ENCODE assay signal across 18 cellular contexts in the genomic region with DNA sequence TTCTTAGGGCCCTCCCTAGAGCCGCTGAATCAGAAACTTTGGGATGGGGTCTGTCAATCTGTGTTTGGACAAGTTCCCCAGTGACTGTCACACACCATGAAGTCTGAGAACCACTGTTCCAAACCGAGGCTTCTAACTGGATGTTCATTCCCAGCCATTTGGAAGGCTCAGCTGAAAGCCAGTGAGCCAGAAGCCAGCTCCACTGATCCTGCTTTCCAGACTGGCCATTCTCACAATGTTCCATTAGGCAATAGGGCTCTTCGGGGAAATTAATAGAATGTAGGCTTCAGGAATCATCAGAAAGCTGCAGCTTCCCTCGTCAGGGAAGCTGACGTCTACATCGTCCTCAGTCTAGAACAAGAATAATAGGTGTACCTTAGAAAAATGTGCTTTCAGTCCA.
DNase-seq lines count a peak whose midpoint lies in the region; ATAC-seq and TF ChIP-seq lines count a peak whose summit lies in the region.
"Had no signal": no experiment of that assay in that cellular context is flagged by ENCODE, and none has a peak within 500 bp of the region (broad histone marks: within the 10 kb centered on the region; RNA-seq: fewer than 3 reads in every experiment).

No MANE protein-coding gene starts in this region.

- no peak for TF ChIP-seq CTCF in heart left ventricle (IDR thresholded peaks at IDR 0.05)
- TF ChIP-seq CTCF in right atrium auricular region (IDR thresholded peaks at IDR 0.05), result no peak
- no peak for TF ChIP-seq CTCF in adrenal gland (IDR thresholded peaks at IDR 0.05)
- no peak for TF ChIP-seq CTCF in thyroid gland (IDR thresholded peaks at IDR 0.05)

- no peaks in the 10 kb centered on the region for H3K27me3 ChIP-seq in heart left ventricle
- H3K27me3 ChIP-seq in right atrium auricular region, result no peaks in the 10 kb centered on the region
- no peaks in the 10 kb centered on the region for H3K27me3 ChIP-seq in adrenal gland
- no peaks in the 10 kb centered on the region for H3K27me3 ChIP-seq in thyroid gland
- H3K27me3 ChIP-seq: BLaER1 treated with 17β-estradiol and CSF1 and Interleukin-3, amounts not matched to agents 10 nM and 100 nM had no signal

- ATAC-seq in heart left ventricle (peak in 3 of 4 donors; percentile 18 to 35 (median 19)), sciatic nerve (peak; percentile 77)

- WGBS in heart left ventricle, 4 donors, result 79 to 86% (median 82%) methylated on average over 6 of the region's 6 CpGs
- WGBS in adrenal gland, 4 donors, result 88 to 98% (median 95%) methylated on average over 5 to 6 of the region's 6 CpGs
- 76 to 83% methylated on average over 6 of the region's 6 CpGs for WGBS in thyroid gland, 2 donors

- TF ChIP-seq POLR2A in heart left ventricle (IDR thresholded peaks at IDR 0.05) (no peak), adrenal gland (IDR thresholded peaks at IDR 0.05) (no peak), thyroid gland (IDR thresholded peaks at IDR 0.05) (no peak)

- peaks cover 4 to 40% (median 27%) of the 10 kb centered on the region in 12 donors for H3K4me1 ChIP-seq in heart left ventricle
- peaks cover 0 to 29% of the 10 kb centered on the region in 2 donors for H3K4me1 ChIP-seq in right atrium auricular region
- H3K4me1 ChIP-seq in adrenal gland (replicated peaks in 1 of 2), result peaks cover 6 to 19% of the 10 kb centered on the region in 2 donors
- H3K4me1 ChIP-seq in thyroid gland, result no peaks in the 10 kb centered on the region
- H3K4me1 ChIP-seq: HAP-1 had no signal

- intact Hi-C loops in heart left ventricle (cut with DNase I), result no loop called here
- intact Hi-C loops in sciatic nerve (cut with DNase I), result no loop called here
- intact Hi-C loops in adrenal gland (cut with DNase I), result no loop called here
- intact Hi-C loops in thyroid gland (cut with DNase I), result no loop called here

- no peaks in the 10 kb centered on the region for H3K36me3 ChIP-seq in heart left ventricle
- H3K36me3 ChIP-seq in right atrium auricular region, result no peaks in the 10 kb centered on the region
- H3K36me3 ChIP-seq in adrenal gland (replicated peaks in 1 of 2), result no peaks in the 10 kb centered on the region
- no peaks in the 10 kb centered on the region for H3K36me3 ChIP-seq in thyroid gland
- H3K36me3 ChIP-seq: BLaER1 treated with 17β-estradiol and CSF1 and Interleukin-3, amounts not matched to agents 10 nM and 100 nM; HAP-1 had no signal

- no peaks in the 10 kb centered on the region for H3K9me3 ChIP-seq in heart left ventricle
- no peaks in the 10 kb centered on the region for H3K9me3 ChIP-seq in right atrium auricular region
- H3K9me3 ChIP-seq in adrenal gland (replicated peaks in 1 of 3), result no peaks in the 10 kb centered on the region
- H3K9me3 ChIP-seq in thyroid gland, result no peaks in the 10 kb centered on the region
- H3K9me3 ChIP-seq: HAP-1 had no signal

- H3K4me3 ChIP-seq in heart left ventricle (no peak overlapping the region), right atrium auricular region (no peak overlapping the region), adrenal gland (no peak overlapping the region), thyroid gland (replicated peaks in 1 of 3) (no peak overlapping the region)
- H3K4me3 ChIP-seq: BLaER1 treated with 17β-estradiol and CSF1 and Interleukin-3, amounts not matched to agents 10 nM and 100 nM; HAP-1 had no signal

- DNase-seq in heart left ventricle, result no peak
- DNase-seq in right atrium auricular region (ENCODE audit: low spot score), result no peak
- DNase-seq in inferior parietal cortex (ENCODE audit: extremely low spot score), result peak; percentile 53
- no peak for DNase-seq in sciatic nerve (ENCODE audit: low spot score)
- DNase-seq in adrenal gland, result no peak
- no peak for DNase-seq in NCI-H146 (lab: John Stamatoyannopoulos, UW)
- no peak for DNase-seq in NCI-H2029 treated with DMSO at 0.1 percent for 48 hours (lab: John Stamatoyannopoulos, UW)
- DNase-seq in thyroid gland, result no peak
- DNase-seq: DND-41, GF-D8, NCI-H1105 treated with DMSO at 0.1 percent for 48 hours, NCI-H187 treated with DMSO at 0.1 percent for 48 hours, NCI-H446, NCI-H69, RPMI8226 had no signal

- H3K27ac ChIP-seq in heart left ventricle (no peak overlapping the region), right atrium auricular region (no peak overlapping the region), adrenal gland (no peak overlapping the region), thyroid gland (no peak overlapping the region)
- H3K27ac ChIP-seq: BLaER1 treated with 17β-estradiol and CSF1 and Interleukin-3, amounts not matched to agents 10 nM and 100 nM; HL-60 had no signal
